Comparison of ENCODE assay signal across 15 cellular contexts in genomic region chr3:123244128-123244527, GRCh38. TPM values are rescaled to one million over a fixed set of nuclear protein-coding genes. Genes with fewer than 3 reads are reported as not detected.
DNase-seq lines count a peak whose midpoint lies in the region; ATAC-seq and TF ChIP-seq lines count a peak whose summit lies in the region.
"Had no signal": no experiment of that assay in that cellular context is flagged by ENCODE, and none has a peak within 500 bp of the region (broad histone marks: within the 10 kb centered on the region; RNA-seq: fewer than 3 reads in every experiment).

No MANE protein-coding gene starts in this region.

- H3K27me3 ChIP-seq in CD8-positive, alpha-beta T cell (ENCODE audit: insufficient read depth, low read length), result no peaks in the 10 kb centered on the region
- H3K27me3 ChIP-seq: foreskin keratinocyte had no signal

- H3K9me3 Mint-ChIP-seq in CD8-positive, alpha-beta T cell, result no peaks in the 10 kb centered on the region
- H3K9me3 Mint-ChIP-seq: activated B cell treated with CpG ODN at 0.5 μM for 24 hours had no signal

- no peak overlapping the region for H3K4me3 ChIP-seq in CD8-positive, alpha-beta T cell (ENCODE audit: low read depth, low read length)
- H3K4me3 ChIP-seq: HAP-1, skin epidermis had no signal

- no peak for TF ChIP-seq CTCF in CD8-positive, alpha-beta T cell (IDR thresholded peaks at IDR 0.05)

- H3K4me1 ChIP-seq in CD8-positive, alpha-beta T cell (ENCODE audit: insufficient read depth, low read length), result no peaks in the 10 kb centered on the region
- H3K4me1 ChIP-seq: foreskin keratinocyte, HAP-1 had no signal

- DNase-seq in NCI-H2196 (lab: John Stamatoyannopoulos, UW; ENCODE audit: unreplicated experiment), result peak; percentile 19
- no peak for DNase-seq in NCI-H2196 treated with DMSO at 0.1 percent for 48 hours (lab: John Stamatoyannopoulos, UW; ENCODE audit: unreplicated experiment)
- peak in 4 of 7 experiments; percentile 5 to 57 (median 26) for DNase-seq in CD8-positive, alpha-beta T cell
- DNase-seq in T-helper 9 cell, result peak; percentile 18
- peak; percentile 52 for DNase-seq in glomerular visceral epithelial cell (ENCODE audit: extremely low spot score)
- no peak for DNase-seq in DMS153 treated with DMSO at 0.1 percent for 48 hours (lab: John Stamatoyannopoulos, UW; ENCODE audit: unreplicated experiment)
- no peak for DNase-seq in 8988T
- DNase-seq in globus pallidus (ENCODE audit: low spot score), result no peak
- DNase-seq: activated B cell treated with CpG ODN at 0.5 μM for 24 hours; activated effector memory CD4-positive, alpha-beta T cell treated with Interleukin-2 at 50 U/mL for 16 hours; DMS53; foreskin keratinocyte; NCI-H2029 treated with DMSO at 0.1 percent for 48 hours had no signal

- no peak overlapping the region for H3K4me3 Mint-ChIP-seq in CD8-positive, alpha-beta T cell
- H3K4me3 Mint-ChIP-seq: activated B cell treated with CpG ODN at 0.5 μM for 24 hours had no signal

- no peaks in the 10 kb centered on the region for H3K9me3 ChIP-seq in CD8-positive, alpha-beta T cell (ENCODE audit: low read length)
- H3K9me3 ChIP-seq: HAP-1 had no signal

- peaks cover 69% of the 10 kb centered on the region for H3K36me3 Mint-ChIP-seq in CD8-positive, alpha-beta T cell

- intact Hi-C loops in CD8-positive, alpha-beta T cell (cut with DNase I, micrococcal nuclease), result no loop called here

- H3K4me1 Mint-ChIP-seq in CD8-positive, alpha-beta T cell (ENCODE audit: low read depth), result peaks cover 25% of the 10 kb centered on the region
- H3K4me1 Mint-ChIP-seq: activated B cell treated with CpG ODN at 0.5 μM for 24 hours had no signal

- H3K36me3 ChIP-seq in CD8-positive, alpha-beta T cell (ENCODE audit: insufficient read depth, low read length), result peaks cover 9% of the 10 kb centered on the region

- H3K27me3 Mint-ChIP-seq in CD8-positive, alpha-beta T cell (ENCODE audit: low read depth), result no peaks in the 10 kb centered on the region
- H3K27me3 Mint-ChIP-seq: activated B cell treated with CpG ODN at 0.5 μM for 24 hours had no signal

- no peak overlapping the region for H3K27ac ChIP-seq in CD8-positive, alpha-beta T cell (ENCODE audit: low read depth, low read length)
- H3K27ac ChIP-seq: foreskin keratinocyte, skin epidermis had no signal

- CTCF ChIA-PET in CD8-positive, alpha-beta T cell (lab: Charles Lee), result no interaction called here

- H3K27ac Mint-ChIP-seq in CD8-positive, alpha-beta T cell, result no peak overlapping the region
- H3K27ac Mint-ChIP-seq: activated B cell treated with CpG ODN at 0.5 μM for 24 hours had no signal

- ATAC-seq in CD8-positive, alpha-beta T cell, result no peak
- ATAC-seq: foreskin keratinocyte had no signal

- POLR2A ChIA-PET in CD8-positive, alpha-beta T cell (lab: Charles Lee), result interaction anchor here (0.6 kb wide), 1 partner anchor 471 kb away, joined by 4 read pairs; no protein-coding TSS in a partner anchor

RNA-seq across cellular contexts. Expression of gene SEC22A, which starts 42.4 kb away (rescaled TPM):
- total RNA-seq in CD8-positive, alpha-beta T cell, result 1 to 10 TPM; 8.6 to 9.1 TPM

Comparison
In these comparisons a context has a peak if more than half of its experiments do, and no peak if none do; other contexts are left out.
1. DNase-seq: peak in NCI-H2196 (single experiment), CD8-positive, alpha-beta T cell (4 of 7), T-helper 9 cell (single experiment) and glomerular visceral epithelial cell (single experiment); none in NCI-H2196 treated with DMSO at 0.1 percent for 48 hours (single experiment), DMS153 treated with DMSO at 0.1 percent for 48 hours (single experiment), 8988T (single experiment) and globus pallidus (single experiment).